8 cellular contexts compared by ENCODE assay signal in genomic region chr4:36241771-36242170, GRCh38. TPM values are rescaled to one million over a fixed set of nuclear protein-coding genes. Genes with fewer than 3 reads are reported as not detected.
A peak's percentile ranks its signal among the peaks of the same experiment; 100 is the strongest.
DNase-seq lines count a peak whose midpoint lies in the region; ATAC-seq, FAIRE-seq and TF ChIP-seq lines count a peak whose summit lies in the region.

No MANE protein-coding gene starts in this region.

- H3K27ac ChIP-seq in liver (ENCODE audit: low read depth in 1 of 2, low read length in 2 of 2) (peak overlapping the region; percentile 89 to 95), HepG2 (ENCODE audit: extremely low read length, insufficient read depth, low read length) (no peak overlapping the region), muscle layer of duodenum (ENCODE audit: low read length) (peak overlapping the region; percentile 47)

- ATAC-seq in HepG2 (no peak), HG03060 (IDR thresholded peaks at IDR 0.05; ENCODE audit: low read depth, unreplicated experiment) (peak; percentile 76)
- no peak for ATAC-seq in activated naive CD4-positive, alpha-beta T cell treated with anti-CD3 and anti-CD28 coated beads, Interleukin-2, amount 50 U/mL, for 72 hours

- POLR2A ChIA-PET in HepG2 (lab: Yijun Ruan, JAX): no interaction called here

- H3K4me1 ChIP-seq in liver (ENCODE audit: control insufficient read depth in 4 of 4, insufficient read depth in 4 of 4, low read length in 3 of 4) (peaks cover 3 to 38% (median 11%) of the 10 kb centered on the region in 4 donors), HepG2 (ENCODE audit: insufficient read depth, low read length) (peaks cover 15% of the 10 kb centered on the region; the same call in 1 of the 2 replicates), muscle layer of duodenum (ENCODE audit: control insufficient read depth in 1 of 2, insufficient read depth in 2 of 2, low read length in 2 of 2) (peaks cover 0 to 4% of the 10 kb centered on the region in 2 donors)

- FAIRE-seq in HepG2 (lab: Jason Lieb, UNC): no peak

- H3K4me3 ChIP-seq in liver (ENCODE audit: low read depth in 1 of 3, low read length in 3 of 3): peak overlapping the region; percentile 72 to 97 (median 93)
- H3K4me3 ChIP-seq in HepG2 (replicated peaks in 1 of 3; ENCODE audit: insufficient read depth in 1 of 3, low read depth in 2 of 3, low read length in 3 of 3): no peak overlapping the region
- H3K4me3 ChIP-seq in muscle layer of duodenum (ENCODE audit: low read depth in 1 of 2, low read length in 2 of 2): peak overlapping the region; percentile 75 to 76

- no peak overlapping the region for H3K4me2 ChIP-seq in HepG2 (ENCODE audit: low read depth, low read length)

- H3K9ac ChIP-seq in liver (ENCODE audit: low read depth in 1 of 2, low read length in 2 of 2): peak overlapping the region; percentile 78 to 95
- H3K9ac ChIP-seq in HepG2 (ENCODE audit: insufficient read depth, low read depth, low read length): no peak overlapping the region

- peaks cover 0 to 4% (median 0%) of the 10 kb centered on the region in 4 donors for H3K36me3 ChIP-seq in liver (ENCODE audit: control insufficient read depth in 4 of 4, insufficient read depth in 3 of 4, low read depth in 1 of 4, low read length in 3 of 4)
- H3K36me3 ChIP-seq in HepG2 (replicated peaks in 1 of 2; ENCODE audit: control insufficient read depth in 1 of 2, insufficient read depth in 2 of 2, low read length in 2 of 2): no peaks in the 10 kb centered on the region
- H3K36me3 ChIP-seq in muscle layer of duodenum (ENCODE audit: control insufficient read depth in 1 of 2, insufficient read depth in 2 of 2, low read length in 2 of 2): no peaks in the 10 kb centered on the region

- peaks cover 4 to 6% of the 10 kb centered on the region in 2 donors for H3K9me3 Mint-ChIP-seq in activated naive CD4-positive, alpha-beta T cell treated with anti-CD3 and anti-CD28 coated beads, Interleukin-2, amount 50 U/mL, for 72 hours

- BruUV-seq in HepG2 (replicated peaks; lab: Mats Ljungman, UMichigan): no TSS peak

- TF ChIP-seq RAD21 in liver (IDR thresholded peaks at IDR 0.05) (peak; percentile 4 to 16), HepG2 (CRISPR knock-in tag; IDR thresholded peaks at IDR 0.05) (no peak)

- TF ChIP-seq POLR2A in HepG2 (IDR thresholded peaks at IDR 0.05; ENCODE audit: insufficient read depth in 1 of 2, low read depth in 2 of 2, low read length in 2 of 2): no peak

- no peak overlapping the region for H2AFZ ChIP-seq in HepG2 (ENCODE audit: low read length)

- no peaks in the 10 kb centered on the region for H3K9me3 ChIP-seq in liver (ENCODE audit: control insufficient read depth in 4 of 4, low read length in 3 of 4)
- no peaks in the 10 kb centered on the region for H3K9me3 ChIP-seq in HepG2 (ENCODE audit: low read length)
- no peaks in the 10 kb centered on the region for H3K9me3 ChIP-seq in muscle layer of duodenum (ENCODE audit: control insufficient read depth in 1 of 2, low read length in 2 of 2)

- H3K27me3 ChIP-seq in liver (ENCODE audit: control insufficient read depth in 4 of 4, insufficient read depth in 4 of 4, low read length in 3 of 4): no peaks in the 10 kb centered on the region
- peaks cover 0 to 7% of the 10 kb centered on the region in 2 experiments; a peak in 1 of 5 replicates for H3K27me3 ChIP-seq in HepG2 (ENCODE audit: control insufficient read depth in 1 of 2, insufficient read depth in 2 of 2, low read length in 2 of 2)
- H3K27me3 ChIP-seq in muscle layer of duodenum (ENCODE audit: low read depth, low read length): no peaks in the 10 kb centered on the region

- 11% methylated on average over 2 of the region's 2 CpGs for WGBS in liver
- 4% methylated on average over 2 of the region's 2 CpGs for WGBS in HepG2 (ENCODE audit: low lambda C conversion rate)

- no peaks in the 10 kb centered on the region for H3K79me2 ChIP-seq in HepG2 (ENCODE audit: insufficient read depth, low read length)

- H3K27ac Mint-ChIP-seq in activated naive CD4-positive, alpha-beta T cell treated with anti-CD3 and anti-CD28 coated beads, Interleukin-2, amount 50 U/mL, for 72 hours: peak overlapping the region; percentile 94 to 97

- H4K20me1 ChIP-seq in HepG2 (ENCODE audit: insufficient read depth, low read length): no peaks in the 10 kb centered on the region

- in situ Hi-C loops in HepG2 (cut with HindIII; ENCODE audit: extremely low pct_ligation_motif_present, low pct_unique_long_range_greater_than_20kb): no loop called here

- peaks cover 21 to 63% of the 10 kb centered on the region in 2 donors for H3K36me3 Mint-ChIP-seq in activated naive CD4-positive, alpha-beta T cell treated with anti-CD3 and anti-CD28 coated beads, Interleukin-2, amount 50 U/mL, for 72 hours

- CTCF ChIA-PET in HepG2 (lab: Yijun Ruan, JAX; ENCODE audit: low intra/inter-chr PET ratio, low total read pairs): no interaction called here

- TF ChIP-seq CTCF in liver (IDR thresholded peaks at IDR 0.05; ENCODE audit: low read depth, low read length, missing input control) (no peak), HepG2 (CRISPR knock-in tag; IDR thresholded peaks at IDR 0.05) (no peak)

- no peak for TF ChIP-seq EP300 in HepG2 (IDR thresholded peaks at IDR 0.05; ENCODE audit: low read depth in 2 of 2, low read length in 2 of 2)
- no peak for TF ChIP-seq EP300 in HepG2 (CRISPR knock-in tag; IDR thresholded peaks at IDR 0.05; ENCODE audit: borderline replicate concordance)

- intact Hi-C loops in HepG2 (cut with micrococcal nuclease; ENCODE audit: unreplicated experiment): no loop called here

- DNase-seq in HepG2 (ENCODE audit: low spot score): no peak
- no peak for DNase-seq in activated naive CD4-positive, alpha-beta T cell treated with anti-CD3 and anti-CD28 coated beads, Interleukin-2, amount 50 U/mL, for 72 hours (ENCODE audit: low spot score in 2 of 2)
- DNase-seq in NCI-H2171 (lab: John Stamatoyannopoulos, UW): no peak
- no peak for DNase-seq in NCI-H187 treated with DMSO at 0.1 percent for 48 hours (lab: John Stamatoyannopoulos, UW)
- DNase-seq in stimulated activated CD4-positive, alpha-beta T cell treated with anti-CD3 and anti-CD28 coated beads, Interleukin-1b, Interleukin-23, amount 100 ng/mL, for 48 hours: no peak

TF ChIP-seq in liver, 16 proteins besides CTCF, POLR2A, EP300 and RAD21 (continues in another document):
- no peak for TF ChIP-seq EGR1 (IDR thresholded peaks at IDR 0.05; ENCODE audit: low read depth in 2 of 2)

RNA-seq across cellular contexts. Expression of gene ARAP2, which starts 2.5 kb away (rescaled TPM):
- total RNA-seq in liver: 10 to 100 TPM in 1 of 2 donors, 1 to 10 TPM in 1; 5.3 to 23.6 TPM
- 1 to 10 TPM; 1.6 to 5.5 TPM for polyA plus RNA-seq in liver
- total RNA-seq in HepG2 (2016; rRNA removed; fragmentation: Illumina TruSeq; extraction: Trizol): 1.4 and 1.5 TPM in 2 replicates
- 1.5 and 1.8 TPM in 2 replicates for total RNA-seq in HepG2 (2016; cell fraction: cytosol; rRNA removed; fragmentation: Illumina TruSeq; extraction: Trizol; ENCODE audit: low read depth)
- total RNA-seq in HepG2 (2016; cell fraction: insoluble cytoplasmic fraction; rRNA removed; fragmentation: Illumina TruSeq; extraction: Trizol): 0.95 and 0.97 TPM in 2 replicates
- total RNA-seq in HepG2 (2016; cell fraction: membrane; rRNA removed; fragmentation: Illumina TruSeq; extraction: Trizol): 1.00 and 1.2 TPM in 2 replicates
- 4.1 and 5.6 TPM in 2 replicates for total RNA-seq in HepG2 (2016; cell fraction: nucleus; rRNA removed; fragmentation: Illumina TruSeq; extraction: Trizol)
- 0.16 and 0.37 TPM in 2 replicates for polyA plus RNA-seq in HepG2 (2011; rRNA removed)
- polyA plus RNA-seq in HepG2 (2011; cell fraction: cytosol; rRNA removed): 0.09 TPM in 2 replicates
- 0.14 and 0.35 TPM in 2 replicates for polyA plus RNA-seq in HepG2 (2011; cell fraction: nucleus; rRNA removed)
- 0.13 and 0.16 TPM in 2 replicates for polyA plus RNA-seq in HepG2 (2012)
- 0.02 and 0.10 TPM in 2 replicates for polyA plus RNA-seq in HepG2 (2016; cell fraction: cytosol; fragmentation: Illumina TruSeq; extraction: Trizol; ENCODE audit: low read depth)
- 0.32 and 0.37 TPM in 2 replicates for polyA plus RNA-seq in HepG2 (2016; cell fraction: insoluble cytoplasmic fraction; fragmentation: Illumina TruSeq; extraction: Trizol; ENCODE audit: low read depth)
- polyA plus RNA-seq in HepG2 (2016; cell fraction: membrane; fragmentation: Illumina TruSeq; extraction: Trizol; ENCODE audit: low read depth): 0.03 and 0.15 TPM in 2 replicates
- polyA plus RNA-seq in HepG2 (2016; cell fraction: nucleus; fragmentation: Illumina TruSeq; extraction: Trizol; ENCODE audit: insufficient read depth, low read depth): 0.53 and 0.87 TPM in 2 replicates
- polyA minus RNA-seq in HepG2 (2011; rRNA and poly(A)+ RNA removed; ENCODE audit: low replicate concordance): 0.74 and 12.3 TPM in 2 replicates
- 0.49 and 0.70 TPM in 2 replicates for polyA minus RNA-seq in HepG2 (2011; cell fraction: cytosol; rRNA and poly(A)+ RNA removed)
- 3.1 and 4.7 TPM in 2 replicates for polyA minus RNA-seq in HepG2 (2011; cell fraction: nucleus; rRNA and poly(A)+ RNA removed)
- 10 to 100 TPM; 24.5 to 90.8 TPM for total RNA-seq in activated naive CD4-positive, alpha-beta T cell treated with anti-CD3 and anti-CD28 coated beads, Interleukin-2, amount 50 U/mL, for 72 hours

RNA-seq across cellular contexts. Expression of gene DTHD1, which starts 39.6 kb away (rescaled TPM):
- under 1 TPM in 1 of 2 donors, not detected in 1; 0.42 TPM for total RNA-seq in liver
- under 1 TPM; 0.06 to 0.07 TPM for polyA plus RNA-seq in liver
- not detected in 2 replicates for total RNA-seq in HepG2 (2016; rRNA removed; fragmentation: Illumina TruSeq; extraction: Trizol)
- not detected in 2 replicates for total RNA-seq in HepG2 (2016; cell fraction: cytosol; rRNA removed; fragmentation: Illumina TruSeq; extraction: Trizol; ENCODE audit: low read depth)
- total RNA-seq in HepG2 (2016; cell fraction: insoluble cytoplasmic fraction; rRNA removed; fragmentation: Illumina TruSeq; extraction: Trizol): not detected in 2 replicates
- not detected in 2 replicates for total RNA-seq in HepG2 (2016; cell fraction: membrane; rRNA removed; fragmentation: Illumina TruSeq; extraction: Trizol)
- not detected in 2 replicates for total RNA-seq in HepG2 (2016; cell fraction: nucleus; rRNA removed; fragmentation: Illumina TruSeq; extraction: Trizol)
- polyA plus RNA-seq in HepG2 (2011; rRNA removed): not detected in 2 replicates
- polyA plus RNA-seq in HepG2 (2011; cell fraction: cytosol; rRNA removed): not detected in 2 replicates
- polyA plus RNA-seq in HepG2 (2011; cell fraction: nucleus; rRNA removed): not detected in 2 replicates
- polyA plus RNA-seq in HepG2 (2012): not detected in 2 replicates
- polyA plus RNA-seq in HepG2 (2016; cell fraction: cytosol; fragmentation: Illumina TruSeq; extraction: Trizol; ENCODE audit: low read depth): not detected in 2 replicates
- polyA plus RNA-seq in HepG2 (2016; cell fraction: insoluble cytoplasmic fraction; fragmentation: Illumina TruSeq; extraction: Trizol; ENCODE audit: low read depth): not detected in 2 replicates
- not detected in 2 replicates for polyA plus RNA-seq in HepG2 (2016; cell fraction: membrane; fragmentation: Illumina TruSeq; extraction: Trizol; ENCODE audit: low read depth)
- not detected in 2 replicates for polyA plus RNA-seq in HepG2 (2016; cell fraction: nucleus; fragmentation: Illumina TruSeq; extraction: Trizol; ENCODE audit: insufficient read depth, low read depth)
- polyA minus RNA-seq in HepG2 (2011; rRNA and poly(A)+ RNA removed; ENCODE audit: low replicate concordance): not detected in 2 replicates
- not detected in 2 replicates for polyA minus RNA-seq in HepG2 (2011; cell fraction: cytosol; rRNA and poly(A)+ RNA removed)
- polyA minus RNA-seq in HepG2 (2011; cell fraction: nucleus; rRNA and poly(A)+ RNA removed): not detected in 2 replicates
- total RNA-seq in activated naive CD4-positive, alpha-beta T cell treated with anti-CD3 and anti-CD28 coated beads, Interleukin-2, amount 50 U/mL, for 72 hours: 1 to 10 TPM in 1 of 2 donors, under 1 TPM in 1; 0.20 to 3.6 TPM

Comparison
In these comparisons a context has a peak if more than half of its experiments do, and no peak if none do; other contexts are left out.
1. H3K4me3 ChIP-seq: peak in liver (3 of 3) and muscle layer of duodenum (2 of 2); none in HepG2 (0 of 3).